1 cellular context compared by ENCODE assay signal in the genomic region with DNA sequence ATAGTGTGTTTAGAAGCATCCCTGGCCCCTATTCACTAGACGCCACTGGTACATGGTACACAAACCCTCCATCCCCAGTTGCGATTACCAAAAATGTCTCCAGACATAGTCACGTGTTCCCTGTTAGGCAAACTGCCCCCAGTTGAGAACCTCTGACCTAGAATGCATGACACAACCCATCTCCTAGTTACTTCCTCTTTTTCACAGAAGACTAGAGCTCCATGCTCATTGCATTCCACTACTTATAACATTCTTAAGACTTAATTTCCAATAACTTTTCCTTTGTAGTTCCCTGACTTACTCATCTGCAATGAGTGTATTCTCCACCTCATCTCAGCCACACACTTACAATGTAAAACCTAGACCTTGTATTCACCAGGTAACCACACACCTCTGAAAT.
TF ChIP-seq lines count a peak whose summit lies in the region.

No MANE protein-coding gene starts in this region.

TF ChIP-seq in K562, 482 proteins besides CTCF, POLR2A, EP300 and RAD21 (continued from another document and continues in another):
- TF ChIP-seq, protein P1, sequence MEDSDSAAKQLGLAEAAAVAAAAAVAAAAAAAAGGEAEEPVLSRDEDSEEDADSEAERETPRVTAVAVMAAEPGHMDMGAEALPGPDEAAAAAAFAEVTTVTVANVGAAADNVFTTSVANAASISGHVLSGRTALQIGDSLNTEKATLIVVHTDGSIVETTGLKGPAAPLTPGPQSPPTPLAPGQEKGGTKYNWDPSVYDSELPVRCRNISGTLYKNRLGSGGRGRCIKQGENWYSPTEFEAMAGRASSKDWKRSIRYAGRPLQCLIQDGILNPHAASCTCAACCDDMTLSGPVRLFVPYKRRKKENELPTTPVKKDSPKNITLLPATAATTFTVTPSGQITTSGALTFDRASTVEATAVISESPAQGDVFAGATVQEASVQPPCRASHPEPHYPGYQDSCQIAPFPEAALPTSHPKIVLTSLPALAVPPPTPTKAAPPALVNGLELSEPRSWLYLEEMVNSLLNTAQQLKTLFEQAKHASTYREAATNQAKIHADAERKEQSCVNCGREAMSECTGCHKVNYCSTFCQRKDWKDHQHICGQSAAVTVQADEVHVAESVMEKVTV (CRISPR knock-in tag; IDR thresholded peaks at IDR 0.05), result no peak
- TF ChIP-seq HCFC1 (IDR thresholded peaks at IDR 0.05; ENCODE audit: low read depth, low read length) (no peak), SIX5 (IDR thresholded peaks at IDR 0.05; ENCODE audit: borderline replicate concordance in 1 of 2, insufficient read depth in 1 of 2, low read depth in 1 of 2, low read length in 2 of 2) (no peak), EHMT2 (IDR thresholded peaks at IDR 0.05) (peak; percentile 72; the same call in 1 of the 2 replicates), HDGF (IDR thresholded peaks at IDR 0.05) (no peak), ZNF512 (tag; IDR thresholded peaks at IDR 0.05) (no peak), ZNF174 (CRISPR knock-in tag; IDR thresholded peaks at IDR 0.05) (no peak), ZNF586 (CRISPR knock-in tag; conservative IDR thresholded peaks at IDR 0.05) (no peak), ZNF780A (CRISPR knock-in tag; IDR thresholded peaks at IDR 0.05) (no peak), POLR3A (IDR thresholded peaks at IDR 0.05; ENCODE audit: borderline replicate concordance, extremely low read depth, insufficient read depth, insufficient read length) (no peak), FOXA1 (IDR thresholded peaks at IDR 0.05; ENCODE audit: borderline replicate concordance) (no peak), ZNF589 (CRISPR knock-in tag; IDR thresholded peaks at IDR 0.05; ENCODE audit: low read depth) (no peak), FOXK2 (conservative IDR thresholded peaks at IDR 0.05 in 1 of 2, IDR thresholded peaks at IDR 0.05 in 1 of 2; ENCODE audit: low read depth in 2 of 2) (no peak), NR1H2 (CRISPR knock-in tag; IDR thresholded peaks at IDR 0.05) (no peak), SMARCA5 (IDR thresholded peaks at IDR 0.05) (no peak), CBFA2T3 (IDR thresholded peaks at IDR 0.05) (no peak), MCM3 (IDR thresholded peaks at IDR 0.05) (no peak), SETDB1 (IDR thresholded peaks at IDR 0.05; ENCODE audit: low read length) (no peak), SAFB2 (IDR thresholded peaks at IDR 0.05; ENCODE audit: borderline replicate concordance, low read depth, low read length, severe bottlenecking) (no peak), SIN3A (IDR thresholded peaks at IDR 0.05; ENCODE audit: borderline replicate concordance in 2 of 2, control insufficient read depth in 1 of 2, low read depth in 2 of 2, low read length in 2 of 2) (no peak), RBM25 (IDR thresholded peaks at IDR 0.05; ENCODE audit: low read depth, low read length, severe bottlenecking) (no peak), MXI1 (IDR thresholded peaks at IDR 0.05; ENCODE audit: low read depth, low read length) (no peak), ILF3 (IDR thresholded peaks at IDR 0.05; ENCODE audit: borderline replicate concordance) (no peak), RBM17 (IDR thresholded peaks at IDR 0.05; ENCODE audit: borderline replicate concordance, low read depth, low read length) (no peak), JUN (IDR thresholded peaks at IDR 0.05; ENCODE audit: borderline replicate concordance, low read depth, low read length) (no peak), JUN (CRISPR knock-in tag; IDR thresholded peaks at IDR 0.05; ENCODE audit: borderline replicate concordance) (no peak), ZEB2 (IDR thresholded peaks at IDR 0.05) (no peak), FOS (IDR thresholded peaks at IDR 0.05; ENCODE audit: extremely low read depth, insufficient read length) (no peak), ATF7 (IDR thresholded peaks at IDR 0.05) (peak; percentile 35; the same call in 1 of the 2 replicates), HDAC2 (IDR thresholded peaks at IDR 0.05) (no peak), CBFB (CRISPR knock-in tag; IDR thresholded peaks at IDR 0.05) (no peak), ZNF668 (CRISPR knock-in tag; IDR thresholded peaks at IDR 0.05) (no peak), BACH1 (tag; IDR thresholded peaks at IDR 0.05) (no peak), ESRRA (IDR thresholded peaks at IDR 0.05; ENCODE audit: borderline replicate concordance, low read depth) (no peak), ZNF696 (CRISPR knock-in tag; conservative IDR thresholded peaks at IDR 0.05) (no peak), MCM7 (IDR thresholded peaks at IDR 0.05) (no peak), PHF8 (IDR thresholded peaks at IDR 0.05; ENCODE audit: borderline replicate concordance, low read length) (no peak), SMARCA4 (IDR thresholded peaks at IDR 0.05) (0 out of 2 replicates have a peak, but pooled peaks have one; percentile 28), ZFP91 (CRISPR knock-in tag; IDR thresholded peaks at IDR 0.05) (no peak), THRB (CRISPR knock-in tag; conservative IDR thresholded peaks at IDR 0.05) (no peak), NR4A1 (CRISPR knock-in tag; IDR thresholded peaks at IDR 0.05) (no peak), NR4A1 (tag; IDR thresholded peaks at IDR 0.05) (no peak), THRAP3 (IDR thresholded peaks at IDR 0.05; ENCODE audit: borderline replicate concordance) (no peak), ZNF324 (CRISPR knock-in tag; IDR thresholded peaks at IDR 0.05) (no peak), TAF9B (IDR thresholded peaks at IDR 0.05; ENCODE audit: partially characterized antibody) (no peak), MXD1 (CRISPR knock-in tag; IDR thresholded peaks at IDR 0.05; ENCODE audit: borderline replicate concordance, poor library complexity, severe bottlenecking) (no peak), CBX5 (IDR thresholded peaks at IDR 0.05; ENCODE audit: borderline replicate concordance, low read depth) (no peak), KLF10 (CRISPR knock-in tag; IDR thresholded peaks at IDR 0.05) (no peak), PTRF (tag; IDR thresholded peaks at IDR 0.05) (no peak), ZNF354B (CRISPR knock-in tag; IDR thresholded peaks at IDR 0.05) (no peak), TEAD1 (CRISPR knock-in tag; IDR thresholded peaks at IDR 0.05) (no peak), POLR2AphosphoS2 (IDR thresholded peaks at IDR 0.05; ENCODE audit: low read length) (no peak)
- TF ChIP-seq, protein P2, sequence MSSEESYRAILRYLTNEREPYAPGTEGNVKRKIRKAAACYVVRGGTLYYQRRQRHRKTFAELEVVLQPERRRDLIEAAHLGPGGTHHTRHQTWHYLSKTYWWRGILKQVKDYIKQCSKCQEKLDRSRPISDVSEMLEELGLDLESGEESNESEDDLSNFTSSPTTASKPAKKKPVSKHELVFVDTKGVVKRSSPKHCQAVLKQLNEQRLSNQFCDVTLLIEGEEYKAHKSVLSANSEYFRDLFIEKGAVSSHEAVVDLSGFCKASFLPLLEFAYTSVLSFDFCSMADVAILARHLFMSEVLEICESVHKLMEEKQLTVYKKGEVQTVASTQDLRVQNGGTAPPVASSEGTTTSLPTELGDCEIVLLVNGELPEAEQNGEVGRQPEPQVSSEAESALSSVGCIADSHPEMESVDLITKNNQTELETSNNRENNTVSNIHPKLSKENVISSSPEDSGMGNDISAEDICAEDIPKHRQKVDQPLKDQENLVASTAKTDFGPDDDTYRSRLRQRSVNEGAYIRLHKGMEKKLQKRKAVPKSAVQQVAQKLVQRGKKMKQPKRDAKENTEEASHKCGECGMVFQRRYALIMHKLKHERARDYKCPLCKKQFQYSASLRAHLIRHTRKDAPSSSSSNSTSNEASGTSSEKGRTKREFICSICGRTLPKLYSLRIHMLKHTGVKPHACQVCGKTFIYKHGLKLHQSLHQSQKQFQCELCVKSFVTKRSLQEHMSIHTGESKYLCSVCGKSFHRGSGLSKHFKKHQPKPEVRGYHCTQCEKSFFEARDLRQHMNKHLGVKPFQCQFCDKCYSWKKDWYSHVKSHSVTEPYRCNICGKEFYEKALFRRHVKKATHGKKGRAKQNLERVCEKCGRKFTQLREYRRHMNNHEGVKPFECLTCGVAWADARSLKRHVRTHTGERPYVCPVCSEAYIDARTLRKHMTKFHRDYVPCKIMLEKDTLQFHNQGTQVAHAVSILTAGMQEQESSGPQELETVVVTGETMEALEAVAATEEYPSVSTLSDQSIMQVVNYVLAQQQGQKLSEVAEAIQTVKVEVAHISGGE (CRISPR knock-in tag; IDR thresholded peaks at IDR 0.05), result no peak
- TF ChIP-seq, protein P3, sequence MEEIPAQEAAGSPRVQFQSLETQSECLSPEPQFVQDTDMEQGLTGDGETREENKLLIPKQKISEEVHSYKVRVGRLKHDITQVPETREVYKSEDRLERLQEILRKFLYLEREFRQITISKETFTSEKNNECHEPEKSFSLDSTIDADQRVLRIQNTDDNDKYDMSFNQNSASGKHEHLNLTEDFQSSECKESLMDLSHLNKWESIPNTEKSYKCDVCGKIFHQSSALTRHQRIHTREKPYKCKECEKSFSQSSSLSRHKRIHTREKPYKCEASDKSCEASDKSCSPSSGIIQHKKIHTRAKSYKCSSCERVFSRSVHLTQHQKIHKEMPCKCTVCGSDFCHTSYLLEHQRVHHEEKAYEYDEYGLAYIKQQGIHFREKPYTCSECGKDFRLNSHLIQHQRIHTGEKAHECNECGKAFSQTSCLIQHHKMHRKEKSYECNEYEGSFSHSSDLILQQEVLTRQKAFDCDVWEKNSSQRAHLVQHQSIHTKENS (CRISPR knock-in tag; IDR thresholded peaks at IDR 0.05), result no peak
- TF ChIP-seq, protein P4, sequence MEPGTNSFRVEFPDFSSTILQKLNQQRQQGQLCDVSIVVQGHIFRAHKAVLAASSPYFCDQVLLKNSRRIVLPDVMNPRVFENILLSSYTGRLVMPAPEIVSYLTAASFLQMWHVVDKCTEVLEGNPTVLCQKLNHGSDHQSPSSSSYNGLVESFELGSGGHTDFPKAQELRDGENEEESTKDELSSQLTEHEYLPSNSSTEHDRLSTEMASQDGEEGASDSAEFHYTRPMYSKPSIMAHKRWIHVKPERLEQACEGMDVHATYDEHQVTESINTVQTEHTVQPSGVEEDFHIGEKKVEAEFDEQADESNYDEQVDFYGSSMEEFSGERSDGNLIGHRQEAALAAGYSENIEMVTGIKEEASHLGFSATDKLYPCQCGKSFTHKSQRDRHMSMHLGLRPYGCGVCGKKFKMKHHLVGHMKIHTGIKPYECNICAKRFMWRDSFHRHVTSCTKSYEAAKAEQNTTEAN (CRISPR knock-in tag; IDR thresholded peaks at IDR 0.05), result no peak
